ENCODE assay signal across 8 cellular contexts in the genomic region with DNA sequence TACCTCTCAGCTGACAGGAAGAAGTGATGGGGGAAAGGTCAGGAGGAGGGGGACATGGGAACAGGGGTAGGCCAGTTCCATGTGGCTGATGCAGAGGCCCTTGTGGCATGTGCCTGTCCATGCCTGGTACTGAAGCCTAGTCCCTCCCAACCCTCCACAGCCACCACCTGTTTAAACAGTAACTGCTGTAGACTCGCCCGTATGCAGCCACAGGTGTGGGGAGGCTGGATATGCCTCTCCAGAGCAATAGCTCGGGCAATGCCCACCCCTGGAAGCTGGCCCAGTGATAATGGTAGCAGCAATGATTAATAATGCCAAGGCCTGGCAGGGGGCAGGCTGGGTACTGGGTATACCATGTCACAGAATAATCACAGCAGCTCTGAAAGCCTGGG. TPM values are rescaled to one million over a fixed set of nuclear protein-coding genes. Genes with fewer than 3 reads are reported as not detected.
A peak's percentile ranks its signal among the peaks of the same experiment; 100 is the strongest.
DNase-seq lines count a peak whose midpoint lies in the region; ATAC-seq and TF ChIP-seq lines count a peak whose summit lies in the region.

No MANE protein-coding gene starts in this region.

- WGBS in spleen, 5 donors = 59 to 88% (median 76%) methylated on average over 3 of the region's 3 CpGs

- H3K36me3 ChIP-seq in Panc1 (ENCODE audit: control insufficient read depth, insufficient read depth, low read length) (peaks cover 5% of the 10 kb centered on the region; the same call in 1 of the 2 replicates), left ventricle myocardium inferior (peaks cover 23% of the 10 kb centered on the region), spleen (peaks cover 0 to 31% (median 5%) of the 10 kb centered on the region in 6 donors)

- no TSS peak for BruUV-seq in Panc1 (replicated peaks; lab: Mats Ljungman, UMichigan)

- peaks cover 16% of the 10 kb centered on the region for H3K4me1 ChIP-seq in Panc1 (ENCODE audit: control insufficient read depth, insufficient read depth, low read length)
- peaks cover 79% of the 10 kb centered on the region for H3K4me1 ChIP-seq in left ventricle myocardium inferior
- H3K4me1 ChIP-seq in spleen = peaks cover 12 to 86% (median 65%) of the 10 kb centered on the region in 6 donors

- DNase-seq in HFF-Myc (ENCODE audit: extremely low read depth, low read depth) = no peak
- DNase-seq in Panc1 (ENCODE audit: low read depth, low spot score) = no peak
- no peak for DNase-seq in left ventricle myocardium inferior
- DNase-seq in spleen = no peak
- no peak for DNase-seq in occipital lobe (lab: John Stamatoyannopoulos, UW)

- H3K27me3 ChIP-seq in Panc1 (ENCODE audit: control insufficient read depth, insufficient read depth, low read length) (no peaks in the 10 kb centered on the region), left ventricle myocardium inferior (ENCODE audit: low read depth) (no peaks in the 10 kb centered on the region), spleen (replicated peaks in 1 of 7) (no peaks in the 10 kb centered on the region)

- CTCF ChIA-PET in Panc1 (lab: Charles Lee) = interaction anchor here (0.6 kb wide), 1 partner anchor 47 kb away, joined by 3 read pairs; no protein-coding TSS in a partner anchor

- TF ChIP-seq CTCF in HFF-Myc (IDR thresholded peaks at IDR 0.05; ENCODE audit: low read depth, low read length, missing control alignments) (no peak), Panc1 (IDR thresholded peaks at IDR 0.05) (no peak), left ventricle myocardium inferior (IDR thresholded peaks at IDR 0.05; ENCODE audit: borderline replicate concordance) (no peak), spleen (IDR thresholded peaks at IDR 0.05 in 8 of 11, conservative IDR thresholded peaks at IDR 0.05 in 3 of 11) (no peak)

- no peak for TF ChIP-seq POLR2A in spleen (IDR thresholded peaks at IDR 0.05)

- H3K9me3 ChIP-seq in Panc1 (ENCODE audit: control insufficient read depth, insufficient read depth, low read depth, low read length) = no peaks in the 10 kb centered on the region
- H3K9me3 ChIP-seq in left ventricle myocardium inferior (replicated peaks) = no peaks in the 10 kb centered on the region
- no peaks in the 10 kb centered on the region for H3K9me3 ChIP-seq in spleen

- H3K27ac ChIP-seq in Panc1 (ENCODE audit: low read length) = peak overlapping the region; percentile 91; the same call in 1 of the 2 replicates
- peak overlapping the region; percentile 95 for H3K27ac ChIP-seq in left ventricle myocardium inferior (replicated peaks)
- H3K27ac ChIP-seq in spleen = peak overlapping the region in 7 of 8 donors; percentile 6 to 96 (median 92)

- POLR2A ChIA-PET in Panc1 (lab: Charles Lee) = interaction anchor here (0.5 kb wide), 1 partner anchor 108 kb away, joined by 3 read pairs; no protein-coding TSS in a partner anchor

- in situ Hi-C loops in Panc1 (cut with HindIII; ENCODE audit: low pct_unique_long_range_greater_than_20kb, low sequenced_read_pairs) = no loop called here

- peak overlapping the region; percentile 72 for H3K4me3 ChIP-seq in HFF-Myc (replicated peaks; ENCODE audit: low read depth, low read length)
- H3K4me3 ChIP-seq in Panc1 (ENCODE audit: low read depth in 2 of 2, low read length in 2 of 2) = no peak overlapping the region; a peak in 1 of 4 replicates
- peak overlapping the region; percentile 89 for H3K4me3 ChIP-seq in left ventricle myocardium inferior
- H3K4me3 ChIP-seq in spleen = peak overlapping the region; percentile 69 to 95 (median 82)

- intact Hi-C loops in Panc1 (cut with micrococcal nuclease; ENCODE audit: unreplicated experiment) (loop anchor here (5.0 kb wide), 1 partner anchor 136 kb away; no protein-coding TSS in a partner anchor), left ventricle myocardium inferior (cut with micrococcal nuclease) (loop anchor here (5.0 kb wide), 2 partner anchors 36 to 111 kb away; no protein-coding TSS in a partner anchor), spleen (cut with DNase I; ENCODE audit: low total_unique reads) (loop anchor here (5.0 kb wide), 1 partner anchor 116 kb away; the partner anchor contains the start of genes MORC2 and TUG1)

- ATAC-seq in Panc1 (no peak), GM21360 (IDR thresholded peaks at IDR 0.05; ENCODE audit: unreplicated experiment) (no peak), HG03159 (IDR thresholded peaks at IDR 0.05; ENCODE audit: unreplicated experiment) (no peak), HG02759 (IDR thresholded peaks at IDR 0.05; ENCODE audit: unreplicated experiment) (no peak)

RNA-seq across cellular contexts. Expression of gene SMTN, which starts 2.3 kb away (rescaled TPM):
- 71.7 TPM for total RNA-seq in Panc1 (2021; ENCODE audit: unreplicated experiment)
- polyA plus RNA-seq in Panc1 (2012; ENCODE audit: insufficient read length) = 51.5 TPM
- 245 TPM for total RNA-seq in left ventricle myocardium inferior
- total RNA-seq in spleen = 100 to 1,000 TPM; 124 to 230 (median 159) TPM
- polyA plus RNA-seq in spleen = 10 to 100 TPM; 21.2 to 88.9 (median 47.0) TPM
- 9.8 TPM for total RNA-seq in occipital lobe

RNA-seq across cellular contexts. Expression of gene SELENOM, which starts 24.0 kb away (rescaled TPM):
- total RNA-seq in Panc1 (2021; ENCODE audit: unreplicated experiment) (84.4 TPM), left ventricle myocardium inferior (51.5 TPM), spleen (10 to 100 TPM; 47.0 to 74.4 (median 66.7) TPM), occipital lobe (13.9 TPM)
- 108 TPM for polyA plus RNA-seq in Panc1 (2012; ENCODE audit: insufficient read length)
- polyA plus RNA-seq in spleen = 100 to 1,000 TPM; 119 to 151 (median 138) TPM

RNA-seq across cellular contexts. Expression of gene INPP5J, which starts 39.4 kb away (rescaled TPM):
- 1.7 TPM for total RNA-seq in Panc1 (2021; ENCODE audit: unreplicated experiment)
- polyA plus RNA-seq in Panc1 (2012; ENCODE audit: insufficient read length) = 2.1 TPM
- total RNA-seq in left ventricle myocardium inferior = 20.7 TPM
- under 1 TPM in 5 of 7 donors, not detected in 2; 0.23 to 0.87 (median 0.60) TPM for total RNA-seq in spleen
- polyA plus RNA-seq in spleen = under 1 TPM; 0.14 to 0.51 (median 0.33) TPM
- 0.78 TPM for total RNA-seq in occipital lobe

RNA-seq across cellular contexts. Expression of gene PLA2G3, which starts 56.9 kb away (rescaled TPM):
- total RNA-seq in Panc1 (2021; ENCODE audit: unreplicated experiment) = not detected
- polyA plus RNA-seq in Panc1 (2012; ENCODE audit: insufficient read length) = not detected
- not detected for total RNA-seq in left ventricle myocardium inferior
- total RNA-seq in spleen = not detected
- polyA plus RNA-seq in spleen = not detected
- total RNA-seq in occipital lobe = not detected

Comparison
In these comparisons a context has a peak if more than half of its experiments do, and no peak if none do; other contexts are left out.
1. H3K4me3 ChIP-seq: peak in HFF-Myc (single experiment), left ventricle myocardium inferior (single experiment) and spleen (8 of 8); none in Panc1 (0 of 2).
2. Peak in every context shown above with its lines, with median percentiles within 50 percentile points of each other: H3K27ac ChIP-seq.